Comparison of ENCODE assay signal across 25 cellular contexts in the genomic region with DNA sequence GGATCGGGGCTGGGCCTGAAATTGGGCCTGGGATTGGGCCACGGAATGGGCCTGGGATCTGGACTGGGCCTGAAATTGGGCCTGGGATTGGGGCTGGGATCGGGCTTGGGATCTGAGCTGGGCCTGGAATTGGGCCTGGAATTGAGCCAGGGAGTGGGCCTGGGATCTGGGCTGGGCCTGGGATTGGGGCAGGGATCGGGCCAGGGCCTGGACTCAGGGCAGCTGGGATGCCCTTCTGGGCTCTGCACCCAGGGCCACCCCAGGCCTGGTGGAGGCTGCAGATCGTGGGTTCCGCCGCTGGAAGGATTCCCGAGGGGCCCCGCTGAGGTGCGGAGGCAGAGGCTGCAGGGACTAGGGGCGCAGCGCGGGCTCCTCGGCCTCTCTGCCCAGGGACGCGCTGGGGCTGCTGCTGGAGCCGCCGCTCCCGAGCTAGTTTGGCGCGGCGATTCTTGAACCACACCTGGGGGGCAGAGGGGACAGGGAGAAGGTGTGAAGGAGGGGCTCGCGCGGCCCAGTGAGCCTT. TPM values are rescaled to one million over a fixed set of nuclear protein-coding genes. Genes with fewer than 3 reads are reported as not detected.
DNase-seq lines count a peak whose midpoint lies in the region; ATAC-seq, FAIRE-seq and TF ChIP-seq lines count a peak whose summit lies in the region.
"Had no signal": no experiment of that assay in that cellular context is flagged by ENCODE, and none has a peak within 500 bp of the region (broad histone marks: within the 10 kb centered on the region; RNA-seq: fewer than 3 reads in every experiment).

No MANE protein-coding gene starts in this region.

- ATAC-seq in IMR-90 (ENCODE audit: low read depth), result no peak
- peak; percentile 37 for ATAC-seq in aorta (ENCODE audit: low FRiP score)

- in situ Hi-C loops in IMR-90 (cut with MboI; ENCODE audit: low sequenced_read_pairs), result no loop called here

- POLR2A ChIA-PET in HEK293 (lab: Yijun Ruan, JAX) (no interaction called here), IMR-90 (lab: Charles Lee; ENCODE audit: unreplicated experiment) (no interaction called here), H1 (lab: Charles Lee; ENCODE audit: partially characterized antibody) (no interaction called here)

- no peaks in the 10 kb centered on the region for H3K79me1 ChIP-seq in IMR-90 (ENCODE audit: low read depth in 1 of 2, low read length in 2 of 2)
- no peaks in the 10 kb centered on the region for H3K79me1 ChIP-seq in H1 (ENCODE audit: low read depth, low read length)

- H3K27ac ChIP-seq in HEK293 (ENCODE audit: extremely low read depth, low read depth, low read length) (peak overlapping the region; percentile 90), IMR-90 (ENCODE audit: insufficient read depth, low read length) (no peak overlapping the region), H1 (ENCODE audit: low read depth, low read length) (no peak overlapping the region), aorta (ENCODE audit: low read depth in 1 of 2, low read length in 2 of 2) (no peak overlapping the region), osteoblast (ENCODE audit: low read depth, low read length) (no peak overlapping the region)
- H3K27ac ChIP-seq: KMS-11 had no signal

- H3K36me3 ChIP-seq in HEK293 (ENCODE audit: control insufficient read depth in 2 of 2, insufficient read depth in 1 of 2, low read length in 2 of 2) (no peaks in the 10 kb centered on the region), IMR-90 (ENCODE audit: control insufficient read depth, insufficient read depth, low read length) (no peaks in the 10 kb centered on the region), H1 (ENCODE audit: control insufficient read depth in 2 of 4, insufficient read depth in 4 of 4, low read length in 3 of 4) (no peaks in the 10 kb centered on the region), aorta (ENCODE audit: control insufficient read depth in 1 of 2, insufficient read depth in 2 of 2, low read length in 1 of 2) (no peaks in the 10 kb centered on the region), osteoblast (ENCODE audit: insufficient read depth, low read length) (no peaks in the 10 kb centered on the region)
- H3K36me3 ChIP-seq: BE2C had no signal

- no peak overlapping the region for H2BK20ac ChIP-seq in IMR-90 (ENCODE audit: low read depth, low read length)
- H2BK20ac ChIP-seq in H1 (ENCODE audit: low read length), result no peak overlapping the region

- no peaks in the 10 kb centered on the region for H3K9me1 ChIP-seq in IMR-90 (ENCODE audit: insufficient read depth, low read length)

- no peak for DNase-seq in IMR-90
- DNase-seq in H1 (ENCODE audit: low read depth in 1 of 2, low spot score in 2 of 2), result no peak
- DNase-seq in aorta, result no peak
- no peak for DNase-seq in GM19238 (ENCODE audit: insufficient read length, low spot score)
- no peak for DNase-seq in glomerular visceral epithelial cell (ENCODE audit: extremely low spot score)
- DNase-seq in osteoblast (ENCODE audit: insufficient read length, low spot score, missing footprints), result no peak
- DNase-seq: ACHN; BE2C; C1 segment of cervical spinal cord; CD4-positive, CD25-positive, alpha-beta regulatory T cell; CD8-positive, alpha-beta memory T cell; COR-L47; DMS153; DMS79; GDM1; HCEC 1CT; HFFc6 had no signal

- no peaks in the 10 kb centered on the region for H3K9me3 ChIP-seq in HEK293 (ENCODE audit: control insufficient read depth, insufficient read depth, low read depth, low read length)
- no peaks in the 10 kb centered on the region for H3K9me3 ChIP-seq in IMR-90 (ENCODE audit: control insufficient read depth, insufficient read depth, low read length)
- H3K9me3 ChIP-seq in H1 (ENCODE audit: insufficient read depth in 2 of 2, low read depth in 1 of 2, low read length in 1 of 2), result no peaks in the 10 kb centered on the region
- no peaks in the 10 kb centered on the region for H3K9me3 ChIP-seq in aorta (ENCODE audit: control insufficient read depth, low read length)
- H3K9me3 ChIP-seq in osteoblast (ENCODE audit: low read depth, low read length), result peaks cover 3% of the 10 kb centered on the region
- H3K9me3 ChIP-seq: BE2C had no signal

- no TSS peak for BruUV-seq in IMR-90 (replicated peaks; lab: Mats Ljungman, UMichigan)

- H3K4ac ChIP-seq in IMR-90 (ENCODE audit: low read depth, low read length) (no peak overlapping the region), H1 (replicated peaks; ENCODE audit: insufficient read length, low read depth, low read length) (no peak overlapping the region)

- TF ChIP-seq CTCF in HEK293 (tag by site-specific recombination; IDR thresholded peaks at IDR 0.05) (no peak), IMR-90 (conservative IDR thresholded peaks at IDR 0.05; ENCODE audit: low read depth, low read length) (no peak), H1 (IDR thresholded peaks at IDR 0.05; ENCODE audit: control extremely low read depth in 1 of 3, insufficient read depth in 1 of 3, low read depth in 1 of 3, low read length in 3 of 3) (no peak; a peak in 1 of 4 replicates), osteoblast (IDR thresholded peaks at IDR 0.05; ENCODE audit: extremely low read depth, low read depth, low read length) (no peak)

- H2AK5ac ChIP-seq in IMR-90 (ENCODE audit: low read depth, low read length) (no peak overlapping the region), H1 (ENCODE audit: low read depth, low read length) (no peak overlapping the region)

- no peaks in the 10 kb centered on the region for H3K79me2 ChIP-seq in H1 (ENCODE audit: control insufficient read depth in 1 of 2, insufficient read depth in 2 of 2, low read length in 2 of 2)
- H3K79me2 ChIP-seq in osteoblast (ENCODE audit: insufficient read depth, low read length), result no peaks in the 10 kb centered on the region

- no peak for TF ChIP-seq RAD21 in IMR-90 (IDR thresholded peaks at IDR 0.05; ENCODE audit: low read length)
- no peak for TF ChIP-seq RAD21 in H1 (IDR thresholded peaks at IDR 0.05 in 1 of 2, conservative IDR thresholded peaks at IDR 0.05 in 1 of 2; ENCODE audit: low read depth in 2 of 2, low read length in 2 of 2)

- FAIRE-seq in H1 (lab: Jason Lieb, UNC), result no peak
- FAIRE-seq: A204.1, D721Med, GM12892, HTR-8/SVneo had no signal

- 89% methylated on average over 2 of the region's 25 CpGs; no CpG with 5 or more reads in 1 of the 2 experiments for whole genome bisulfite sequencing in IMR-90 (ENCODE audit: extremely low coverage in 2 of 2, insufficient read length in 1 of 2), 2 experiments
- 93% methylated on average over 9 of the region's 25 CpGs; no CpG with 5 or more reads in 1 of the 2 experiments for WGBS in H1 (ENCODE audit: extremely low coverage in 1 of 2, insufficient coverage in 1 of 2, insufficient read length in 1 of 2, insufficient replicate concordance in 2 of 2, low coverage in 1 of 2, low lambda C conversion rate in 2 of 2, missing lambda C conversion rate in 1 of 2), 2 experiments
- 81 to 84% methylated on average over 11 to 25 of the region's 25 CpGs for WGBS in aorta, 2 donors

- intact Hi-C loops in IMR-90 (cut with micrococcal nuclease) (no loop called here), aorta (cut with DNase I) (no loop called here)

- peaks cover 7% of the 10 kb centered on the region for H3K27me3 ChIP-seq in IMR-90 (ENCODE audit: control insufficient read depth, insufficient read depth, low read length)
- H3K27me3 ChIP-seq in H1 (replicated peaks in 1 of 4; ENCODE audit: control insufficient read depth in 3 of 4, extremely low read depth in 1 of 4, insufficient read depth in 3 of 4, low read length in 3 of 4), result no peaks in the 10 kb centered on the region
- H3K27me3 ChIP-seq in aorta (ENCODE audit: control insufficient read depth in 1 of 2, insufficient read depth in 2 of 2, low read length in 1 of 2), result no peaks in the 10 kb centered on the region
- H3K27me3 ChIP-seq in osteoblast (ENCODE audit: insufficient read depth, low read length), result no peaks in the 10 kb centered on the region
- H3K27me3 ChIP-seq: BE2C had no signal

- H3K56ac ChIP-seq in IMR-90 (ENCODE audit: extremely low read depth, insufficient read depth, low read length) (no peak overlapping the region), H1 (replicated peaks; ENCODE audit: insufficient read length, low read depth, low read length) (no peak overlapping the region)

- H4K20me1 ChIP-seq in IMR-90 (ENCODE audit: insufficient read depth, low read length), result no peaks in the 10 kb centered on the region; the same call in 1 of the 2 replicates
- H4K20me1 ChIP-seq in H1 (replicated peaks in 1 of 2; ENCODE audit: control insufficient read depth in 1 of 2, insufficient read depth in 2 of 2, low read length in 2 of 2), result no peaks in the 10 kb centered on the region
- no peaks in the 10 kb centered on the region for H4K20me1 ChIP-seq in osteoblast (ENCODE audit: insufficient read depth, low read length)

- H4K5ac ChIP-seq in IMR-90 (ENCODE audit: low read depth, low read length) (no peak overlapping the region), H1 (ENCODE audit: insufficient read length, low read depth, low read length) (no peak overlapping the region)

- H3K4me1 ChIP-seq in HEK293 (ENCODE audit: control insufficient read depth, insufficient read depth, low read length) (no peaks in the 10 kb centered on the region), IMR-90 (ENCODE audit: control insufficient read depth, insufficient read depth, low read length) (no peaks in the 10 kb centered on the region), H1 (replicated peaks in 1 of 4; ENCODE audit: control insufficient read depth in 3 of 4, insufficient read depth in 4 of 4, low read length in 3 of 4) (no peaks in the 10 kb centered on the region), aorta (ENCODE audit: control insufficient read depth in 1 of 2, insufficient read depth in 2 of 2, low read length in 2 of 2) (no peaks in the 10 kb centered on the region), osteoblast (ENCODE audit: insufficient read depth, low read length) (no peaks in the 10 kb centered on the region)
- H3K4me1 ChIP-seq: BE2C had no signal

- H2BK12ac ChIP-seq in H1 (ENCODE audit: low read depth, low read length), result no peak overlapping the region

- H4K8ac ChIP-seq in IMR-90 (ENCODE audit: low read depth in 2 of 2, low read length in 2 of 2) (no peak overlapping the region), H1 (ENCODE audit: extremely low read depth, insufficient read depth, low read length) (peak overlapping the region; percentile 91; the same call in 1 of the 2 replicates)

- CTCF ChIA-PET in HEK293 (lab: Yijun Ruan, JAX), result interaction anchor here (1.1 kb wide), 1 partner anchor 39 kb away, joined by 3 read pairs; no protein-coding TSS in a partner anchor
- CTCF ChIA-PET in IMR-90 (lab: Yijun Ruan, JAX), result no interaction called here
- CTCF ChIA-PET in H1 (lab: Charles Lee; ENCODE audit: partially characterized antibody), result no interaction called here

- H2AFZ ChIP-seq in IMR-90 (replicated peaks; ENCODE audit: low read length, poor library complexity) (no peak overlapping the region), H1 (ENCODE audit: low read length) (peak overlapping the region; percentile 27; the same call in 1 of the 2 replicates), osteoblast (ENCODE audit: low read length) (no peak overlapping the region)

- H4K91ac ChIP-seq in IMR-90 (ENCODE audit: insufficient read depth, low read depth, low read length) (no peak overlapping the region), H1 (replicated peaks; ENCODE audit: insufficient read length, low read length) (no peak overlapping the region)

- H2BK5ac ChIP-seq in IMR-90 (ENCODE audit: low read depth, low read length, poor library complexity, severe bottlenecking) (no peak overlapping the region), H1 (ENCODE audit: low read depth, low read length) (no peak overlapping the region; the same call in 1 of the 2 replicates)

- no peak overlapping the region for H3K9ac ChIP-seq in IMR-90 (ENCODE audit: low read depth, low read length)
- peak overlapping the region in 2 of 4 experiments; percentile 8 to 40; a peak in 3 of 7 replicates for H3K9ac ChIP-seq in H1 (replicated peaks in 1 of 4; ENCODE audit: extremely low read depth in 1 of 4, low read depth in 3 of 4, low read length in 3 of 4)
- H3K9ac ChIP-seq: KMS-11 had no signal

- H3K23ac ChIP-seq in IMR-90 (ENCODE audit: low read depth, low read length) (no peak overlapping the region), H1 (ENCODE audit: insufficient read length) (no peak overlapping the region)

- H3K18ac ChIP-seq in IMR-90 (ENCODE audit: low read depth, low read length) (no peak overlapping the region), H1 (ENCODE audit: extremely low read depth, low read length) (no peak overlapping the region)

- no peak overlapping the region for H3K4me3 ChIP-seq in HEK293 (ENCODE audit: low read depth, low read length)
- H3K4me3 ChIP-seq in IMR-90 (ENCODE audit: insufficient read depth, low read depth, low read length), result no peak overlapping the region
- H3K4me3 ChIP-seq in H1 (ENCODE audit: extremely low read depth in 1 of 4, insufficient read depth in 2 of 4, low read depth in 3 of 4, low read length in 4 of 4), result no peak overlapping the region
- no peak overlapping the region for H3K4me3 ChIP-seq in aorta (ENCODE audit: low read length in 2 of 2)
- H3K4me3 ChIP-seq in osteoblast (ENCODE audit: insufficient read depth, low read length), result no peak overlapping the region

- peak overlapping the region; percentile 50 for H2AK9ac ChIP-seq in IMR-90 (replicated peaks; ENCODE audit: low read depth, low read length, poor library complexity)

- no peak for TF ChIP-seq POLR2A in IMR-90 (IDR thresholded peaks at IDR 0.05; ENCODE audit: low read depth, low read length)
- no peak for TF ChIP-seq POLR2A in H1 (IDR thresholded peaks at IDR 0.05; ENCODE audit: control extremely low read depth in 1 of 2, low read depth in 2 of 2, low read length in 2 of 2)

- H3K14ac ChIP-seq in IMR-90 (replicated peaks; ENCODE audit: low read depth, low read length) (no peak overlapping the region), H1 (ENCODE audit: insufficient read length) (no peak overlapping the region)

- dilution Hi-C loops in IMR-90 (cut with HindIII; ENCODE audit: low sequenced_read_pairs, unreplicated experiment), result no loop called here

- no peak for TF ChIP-seq EP300 in H1 (IDR thresholded peaks at IDR 0.05; ENCODE audit: borderline replicate concordance in 1 of 2, low read depth in 2 of 2, low read length in 2 of 2)

- no peaks in the 10 kb centered on the region for H3K23me2 ChIP-seq in H1 (ENCODE audit: low read depth, low read length)

- H2BK15ac ChIP-seq in IMR-90 (ENCODE audit: low read depth, low read length) (no peak overlapping the region), H1 (ENCODE audit: low read length) (no peak overlapping the region)

- H3K4me2 ChIP-seq in IMR-90 (ENCODE audit: low read depth, low read length) (no peak overlapping the region), H1 (ENCODE audit: insufficient read depth in 1 of 2, low read depth in 2 of 2, low read length in 2 of 2) (no peak overlapping the region), osteoblast (ENCODE audit: insufficient read depth, low read length) (no peak overlapping the region)
- H3K4me2 ChIP-seq: KMS-11 had no signal

- H2BK120ac ChIP-seq in IMR-90 (ENCODE audit: low read depth, low read length) (no peak overlapping the region), H1 (replicated peaks; ENCODE audit: low read depth, low read length) (no peak overlapping the region)

RNA-seq across cellular contexts. Expression of a gene that starts 1.8 kb away (rescaled TPM):
- total RNA-seq in IMR-90 (2012; rRNA removed) (not detected in 2 replicates), aorta (not detected), osteoblast (not detected in 2 replicates)
- polyA plus RNA-seq in IMR-90 (2012; rRNA removed) (not detected in 2 replicates), H1 (2011; rRNA removed) (0.03 and 0.05 TPM in 2 replicates), aorta (not detected)
- polyA plus RNA-seq in IMR-90 (2012; cell fraction: cytosol; rRNA removed), result not detected in 2 replicates
- polyA plus RNA-seq in IMR-90 (2012; cell fraction: nucleus; rRNA removed; ENCODE audit: low replicate concordance), result not detected in 2 replicates
- total RNA-seq in H1 (2021; fragmentation: NEBNext Ultra II Directional; extraction: Animal tissue kit (Norgen Biotek cat#: 25700)), result not detected in 2 replicates
- not detected for polyA plus RNA-seq in H1 (2011; cell fraction: cytosol; rRNA removed)
- not detected for polyA plus RNA-seq in H1 (2011; cell fraction: nucleus; rRNA removed)
- polyA plus RNA-seq in H1 (2012, experiment 1 of 2), result not detected in 4 replicates
- not detected for polyA plus RNA-seq in H1 (2012, experiment 2 of 2)
- 0.04 TPM for polyA plus RNA-seq in H1 (2013, experiment 1 of 2)
- 0.04 TPM for polyA plus RNA-seq in H1 (2013, experiment 2 of 2)
- not detected in 2 replicates for polyA minus RNA-seq in H1 (2011; rRNA and poly(A)+ RNA removed)
- not detected for polyA minus RNA-seq in H1 (2011; cell fraction: cytosol; rRNA and poly(A)+ RNA removed)
- not detected for polyA minus RNA-seq in H1 (2011; cell fraction: nucleus; rRNA and poly(A)+ RNA removed)
- total RNA-seq: CD4-positive, CD25-positive, alpha-beta regulatory T cell; CD8-positive, alpha-beta memory T cell; Daoy; H4; HFFc6 had no signal
- polyA plus RNA-seq: CD4-positive, CD25-positive, alpha-beta regulatory T cell; CD8-positive, alpha-beta memory T cell had no signal

RNA-seq across cellular contexts. Expression of a gene that starts 19.2 kb away (rescaled TPM):
- total RNA-seq in IMR-90 (2012; rRNA removed) (not detected in 2 replicates), aorta (not detected), osteoblast (not detected in 2 replicates)
- polyA plus RNA-seq in IMR-90 (2012; rRNA removed) (not detected in 2 replicates), H1 (2011; rRNA removed) (0.06 and 0.08 TPM in 2 replicates), aorta (under 1 TPM in 1 of 2 donors, not detected in 1; 0.25 TPM)
- not detected in 2 replicates for polyA plus RNA-seq in IMR-90 (2012; cell fraction: cytosol; rRNA removed)
- not detected in 2 replicates for polyA plus RNA-seq in IMR-90 (2012; cell fraction: nucleus; rRNA removed; ENCODE audit: low replicate concordance)
- total RNA-seq in H1 (2021; fragmentation: NEBNext Ultra II Directional; extraction: Animal tissue kit (Norgen Biotek cat#: 25700)), result not detected in 2 replicates
- polyA plus RNA-seq in H1 (2011; cell fraction: cytosol; rRNA removed), result 0.04 TPM
- polyA plus RNA-seq in H1 (2011; cell fraction: nucleus; rRNA removed), result 0.03 TPM
- 0.08 to 0.24 TPM (median 0.23 TPM) in 3 of 4 replicates, not detected in the other for polyA plus RNA-seq in H1 (2012, experiment 1 of 2)
- polyA plus RNA-seq in H1 (2012, experiment 2 of 2), result 0.08 TPM
- 0.02 TPM for polyA plus RNA-seq in H1 (2013, experiment 1 of 2)
- polyA plus RNA-seq in H1 (2013, experiment 2 of 2), result not detected
- 0.06 and 0.07 TPM in 2 replicates for polyA minus RNA-seq in H1 (2011; rRNA and poly(A)+ RNA removed)
- polyA minus RNA-seq in H1 (2011; cell fraction: cytosol; rRNA and poly(A)+ RNA removed), result not detected
- polyA minus RNA-seq in H1 (2011; cell fraction: nucleus; rRNA and poly(A)+ RNA removed), result not detected
- total RNA-seq: CD4-positive, CD25-positive, alpha-beta regulatory T cell; CD8-positive, alpha-beta memory T cell; Daoy; H4; HFFc6 had no signal
- polyA plus RNA-seq: CD4-positive, CD25-positive, alpha-beta regulatory T cell; CD8-positive, alpha-beta memory T cell had no signal

RNA-seq across cellular contexts. Expression of a gene that starts 24.1 kb away (rescaled TPM):
- total RNA-seq in IMR-90 (2012; rRNA removed) (51.7 and 61.3 TPM in 2 replicates), aorta (100 to 1,000 TPM; 319 to 453 TPM), osteoblast (76.7 and 78.4 TPM in 2 replicates)
- polyA plus RNA-seq in IMR-90 (2012; rRNA removed) (217 and 232 TPM in 2 replicates), H1 (2011; rRNA removed) (588 and 709 TPM in 2 replicates), aorta (1,000 to 10,000 TPM; 1,063 to 1,551 TPM)
- polyA plus RNA-seq in IMR-90 (2012; cell fraction: cytosol; rRNA removed), result 280 and 360 TPM in 2 replicates
- polyA plus RNA-seq in IMR-90 (2012; cell fraction: nucleus; rRNA removed; ENCODE audit: low replicate concordance), result 108 and 140 TPM in 2 replicates
- total RNA-seq in H1 (2021; fragmentation: NEBNext Ultra II Directional; extraction: Animal tissue kit (Norgen Biotek cat#: 25700)), result 361 and 371 TPM in 2 replicates
- 652 TPM for polyA plus RNA-seq in H1 (2011; cell fraction: cytosol; rRNA removed)
- 471 TPM for polyA plus RNA-seq in H1 (2011; cell fraction: nucleus; rRNA removed)
- 211 to 357 TPM (median 346 TPM) in 4 replicates for polyA plus RNA-seq in H1 (2012, experiment 1 of 2)
- polyA plus RNA-seq in H1 (2012, experiment 2 of 2), result 655 TPM
- 479 TPM for polyA plus RNA-seq in H1 (2013, experiment 1 of 2)
- polyA plus RNA-seq in H1 (2013, experiment 2 of 2), result 488 TPM
- polyA minus RNA-seq in H1 (2011; rRNA and poly(A)+ RNA removed), result 94.3 and 112 TPM in 2 replicates
- 88.6 TPM for polyA minus RNA-seq in H1 (2011; cell fraction: cytosol; rRNA and poly(A)+ RNA removed)
- 76.1 TPM for polyA minus RNA-seq in H1 (2011; cell fraction: nucleus; rRNA and poly(A)+ RNA removed)

RNA-seq across cellular contexts. Expression of a gene that starts 56.5 kb away (rescaled TPM):
- total RNA-seq in IMR-90 (2012; rRNA removed) (not detected in 2 replicates), aorta (not detected), osteoblast (not detected in 2 replicates)
- polyA plus RNA-seq in IMR-90 (2012; rRNA removed) (not detected in 2 replicates), H1 (2011; rRNA removed) (not detected in 2 replicates), aorta (not detected)
- not detected in 2 replicates for polyA plus RNA-seq in IMR-90 (2012; cell fraction: cytosol; rRNA removed)
- not detected in 2 replicates for polyA plus RNA-seq in IMR-90 (2012; cell fraction: nucleus; rRNA removed; ENCODE audit: low replicate concordance)
- total RNA-seq in H1 (2021; fragmentation: NEBNext Ultra II Directional; extraction: Animal tissue kit (Norgen Biotek cat#: 25700)), result not detected in 2 replicates
- not detected for polyA plus RNA-seq in H1 (2011; cell fraction: cytosol; rRNA removed)
- polyA plus RNA-seq in H1 (2011; cell fraction: nucleus; rRNA removed), result not detected
- not detected in 4 replicates for polyA plus RNA-seq in H1 (2012, experiment 1 of 2)
- not detected for polyA plus RNA-seq in H1 (2012, experiment 2 of 2)
- polyA plus RNA-seq in H1 (2013, experiment 1 of 2), result 0.10 TPM
- polyA plus RNA-seq in H1 (2013, experiment 2 of 2), result not detected
- not detected in 2 replicates for polyA minus RNA-seq in H1 (2011; rRNA and poly(A)+ RNA removed)
- polyA minus RNA-seq in H1 (2011; cell fraction: cytosol; rRNA and poly(A)+ RNA removed), result not detected
- not detected for polyA minus RNA-seq in H1 (2011; cell fraction: nucleus; rRNA and poly(A)+ RNA removed)
- total RNA-seq: CD4-positive, CD25-positive, alpha-beta regulatory T cell; CD8-positive, alpha-beta memory T cell; Daoy; H4; HFFc6 had no signal
- polyA plus RNA-seq: CD4-positive, CD25-positive, alpha-beta regulatory T cell; CD8-positive, alpha-beta memory T cell had no signal

RNA-seq across cellular contexts. Expression of a gene that starts 57.2 kb away (rescaled TPM):
- 57.2 and 59.5 TPM in 2 replicates for total RNA-seq in IMR-90 (2012; rRNA removed)
- 83.2 and 85.9 TPM in 2 replicates for polyA plus RNA-seq in IMR-90 (2012; rRNA removed)
- polyA plus RNA-seq in IMR-90 (2012; cell fraction: cytosol; rRNA removed), result 155 and 156 TPM in 2 replicates
- 99.3 and 145 TPM in 2 replicates for polyA plus RNA-seq in IMR-90 (2012; cell fraction: nucleus; rRNA removed; ENCODE audit: low replicate concordance)
- total RNA-seq in H1 (2021; fragmentation: NEBNext Ultra II Directional; extraction: Animal tissue kit (Norgen Biotek cat#: 25700)), result 245 and 262 TPM in 2 replicates
- polyA plus RNA-seq in H1 (2011; rRNA removed), result 107 and 220 TPM in 2 replicates
- 290 TPM for polyA plus RNA-seq in H1 (2011; cell fraction: cytosol; rRNA removed)
- polyA plus RNA-seq in H1 (2011; cell fraction: nucleus; rRNA removed), result 223 TPM
- polyA plus RNA-seq in H1 (2012, experiment 1 of 2), result 377 to 540 TPM (median 444 TPM) in 4 replicates
- 373 TPM for polyA plus RNA-seq in H1 (2012, experiment 2 of 2)
- 261 TPM for polyA plus RNA-seq in H1 (2013, experiment 1 of 2)
- 273 TPM for polyA plus RNA-seq in H1 (2013, experiment 2 of 2)
- polyA minus RNA-seq in H1 (2011; rRNA and poly(A)+ RNA removed), result 54.9 and 63.7 TPM in 2 replicates
- polyA minus RNA-seq in H1 (2011; cell fraction: cytosol; rRNA and poly(A)+ RNA removed), result 173 TPM
- 99.3 TPM for polyA minus RNA-seq in H1 (2011; cell fraction: nucleus; rRNA and poly(A)+ RNA removed)
- total RNA-seq in aorta, result 100 to 1,000 TPM; 214 to 319 TPM
- polyA plus RNA-seq in aorta, result 100 to 1,000 TPM; 446 to 680 TPM
- 55.7 and 56.6 TPM in 2 replicates for total RNA-seq in osteoblast
